ENCODE assay signal across 12 cellular contexts in the genomic region with DNA sequence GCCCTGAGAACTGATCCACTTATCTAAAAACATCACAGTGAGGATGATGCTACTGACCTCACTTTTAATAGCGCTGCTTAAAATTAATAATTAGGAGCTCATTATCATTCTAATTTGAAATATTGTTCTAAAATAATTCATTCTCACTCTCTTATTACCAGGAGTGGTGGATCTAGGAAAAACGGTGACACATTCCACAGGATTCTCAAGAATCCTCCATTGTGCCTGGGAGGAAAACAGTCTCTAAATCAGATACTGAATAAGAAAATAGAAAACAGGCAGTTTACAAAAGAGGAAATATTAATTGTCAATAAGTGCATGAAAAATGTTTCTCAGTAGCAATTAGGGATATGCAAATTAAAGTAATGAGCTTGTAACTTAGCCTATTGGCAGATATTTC.
"Had no signal": no experiment of that assay in that cellular context is flagged by ENCODE, and none has a peak within 500 bp of the region (broad histone marks: within the 10 kb centered on the region; RNA-seq: fewer than 3 reads in every experiment).

No MANE protein-coding gene starts in this region.

- ATAC-seq: activated CD4-positive, CD25-positive, alpha-beta regulatory T cell treated with anti-CD3 and anti-CD28 coated beads, Interleukin-2, amount 50 U/mL, for 24 hours; esophagus mucosa; foreskin keratinocyte; left lung; stimulated activated memory B cell treated with anti-CD40 and anti-IgM and Interleukin-4, amounts not matched to agents 10 μg/mL and 1 μg/mL and 100 μg/mL, for 72 hours; T-helper 17 cell had no signal

- H3K9me3 ChIP-seq: left lung, tibial nerve had no signal

- H3K27me3 ChIP-seq: foreskin keratinocyte, left lung, tibial nerve had no signal

- H3K27ac ChIP-seq: foreskin keratinocyte, left lung, tibial nerve had no signal

- H3K4me1 ChIP-seq: left lung had no signal

- DNase-seq: activated CD4-positive, alpha-beta memory T cell treated with anti-CD3 and anti-CD28 coated beads for 36 hours; activated gamma-delta T cell; activated T-cell treated with anti-CD3 and anti-CD28 coated beads, Interleukin-2, amount 50 U/mL, for 48 hours; foreskin keratinocyte; head of caudate nucleus; left lung; small intestine; T-helper 17 cell had no signal

- H3K36me3 ChIP-seq: left lung, tibial nerve had no signal

- H3K4me3 ChIP-seq: left lung, tibial nerve had no signal
